ENCODE assay signal across 1 cellular context in the genomic region with DNA sequence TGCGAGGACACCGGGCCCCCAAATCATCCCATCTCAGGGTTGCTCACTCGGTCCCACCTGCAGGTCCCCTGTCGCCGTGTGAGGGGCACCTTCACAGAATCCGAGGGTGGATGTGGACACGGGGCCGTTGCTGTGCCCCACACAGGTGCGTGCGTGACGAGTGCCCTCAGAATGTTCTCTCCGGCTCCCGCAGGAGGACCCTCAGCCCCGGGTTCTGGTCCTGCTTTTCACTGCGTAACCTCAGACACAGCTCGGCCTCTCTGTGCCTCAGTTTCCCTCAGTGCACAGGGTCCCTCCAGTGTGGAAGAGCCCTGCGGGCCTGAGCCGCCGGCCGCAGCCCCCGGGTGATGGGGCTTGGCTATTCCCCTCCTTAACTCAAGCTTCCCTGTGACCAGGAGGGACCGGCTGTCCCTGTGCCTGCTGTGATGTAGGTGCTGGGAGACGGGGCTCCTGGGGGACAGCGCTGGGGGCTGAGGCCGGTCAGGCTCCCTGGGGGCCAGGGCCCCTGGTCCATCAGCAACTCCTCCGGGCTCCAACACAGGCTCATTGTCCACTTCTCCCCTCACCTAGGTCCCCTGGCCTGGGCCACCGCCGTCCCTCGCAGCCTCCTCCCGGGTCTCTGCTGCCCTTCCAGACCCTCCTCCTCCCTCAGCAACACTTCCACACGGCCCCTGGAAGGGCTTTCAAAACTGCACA.
TF ChIP-seq lines count a peak whose summit lies in the region.

No MANE protein-coding gene starts in this region.

TF ChIP-seq in H1, 55 proteins besides CTCF, POLR2A, EP300 and RAD21:
- no peak for TF ChIP-seq NRF1 (IDR thresholded peaks at IDR 0.05; ENCODE audit: low read depth, low read length)
- TF ChIP-seq RBBP5 (IDR thresholded peaks at IDR 0.05; ENCODE audit: borderline replicate concordance, low read depth, low read length) = no peak
- no peak for TF ChIP-seq RFX5 (IDR thresholded peaks at IDR 0.05; ENCODE audit: borderline replicate concordance, low read depth, low read length)
- TF ChIP-seq SRF (IDR thresholded peaks at IDR 0.05; ENCODE audit: low read depth, low read length) = no peak
- no peak for TF ChIP-seq YY1 (IDR thresholded peaks at IDR 0.05; ENCODE audit: low read depth, low read length)
- no peak for TF ChIP-seq RNF2 (IDR thresholded peaks at IDR 0.05; ENCODE audit: borderline replicate concordance, low read depth, low read length, missing control alignments, poor library complexity, severe bottlenecking)
- no peak for TF ChIP-seq SP2 (IDR thresholded peaks at IDR 0.05; ENCODE audit: low read length)
- TF ChIP-seq BCL11A (IDR thresholded peaks at IDR 0.05; ENCODE audit: low read depth in 2 of 2, low read length in 2 of 2) = no peak
- TF ChIP-seq SP4 (IDR thresholded peaks at IDR 0.05; ENCODE audit: low read length) = no peak
- TF ChIP-seq GTF2F1 (IDR thresholded peaks at IDR 0.05; ENCODE audit: borderline replicate concordance, low read depth, low read length) = no peak
- TF ChIP-seq, protein P1, sequence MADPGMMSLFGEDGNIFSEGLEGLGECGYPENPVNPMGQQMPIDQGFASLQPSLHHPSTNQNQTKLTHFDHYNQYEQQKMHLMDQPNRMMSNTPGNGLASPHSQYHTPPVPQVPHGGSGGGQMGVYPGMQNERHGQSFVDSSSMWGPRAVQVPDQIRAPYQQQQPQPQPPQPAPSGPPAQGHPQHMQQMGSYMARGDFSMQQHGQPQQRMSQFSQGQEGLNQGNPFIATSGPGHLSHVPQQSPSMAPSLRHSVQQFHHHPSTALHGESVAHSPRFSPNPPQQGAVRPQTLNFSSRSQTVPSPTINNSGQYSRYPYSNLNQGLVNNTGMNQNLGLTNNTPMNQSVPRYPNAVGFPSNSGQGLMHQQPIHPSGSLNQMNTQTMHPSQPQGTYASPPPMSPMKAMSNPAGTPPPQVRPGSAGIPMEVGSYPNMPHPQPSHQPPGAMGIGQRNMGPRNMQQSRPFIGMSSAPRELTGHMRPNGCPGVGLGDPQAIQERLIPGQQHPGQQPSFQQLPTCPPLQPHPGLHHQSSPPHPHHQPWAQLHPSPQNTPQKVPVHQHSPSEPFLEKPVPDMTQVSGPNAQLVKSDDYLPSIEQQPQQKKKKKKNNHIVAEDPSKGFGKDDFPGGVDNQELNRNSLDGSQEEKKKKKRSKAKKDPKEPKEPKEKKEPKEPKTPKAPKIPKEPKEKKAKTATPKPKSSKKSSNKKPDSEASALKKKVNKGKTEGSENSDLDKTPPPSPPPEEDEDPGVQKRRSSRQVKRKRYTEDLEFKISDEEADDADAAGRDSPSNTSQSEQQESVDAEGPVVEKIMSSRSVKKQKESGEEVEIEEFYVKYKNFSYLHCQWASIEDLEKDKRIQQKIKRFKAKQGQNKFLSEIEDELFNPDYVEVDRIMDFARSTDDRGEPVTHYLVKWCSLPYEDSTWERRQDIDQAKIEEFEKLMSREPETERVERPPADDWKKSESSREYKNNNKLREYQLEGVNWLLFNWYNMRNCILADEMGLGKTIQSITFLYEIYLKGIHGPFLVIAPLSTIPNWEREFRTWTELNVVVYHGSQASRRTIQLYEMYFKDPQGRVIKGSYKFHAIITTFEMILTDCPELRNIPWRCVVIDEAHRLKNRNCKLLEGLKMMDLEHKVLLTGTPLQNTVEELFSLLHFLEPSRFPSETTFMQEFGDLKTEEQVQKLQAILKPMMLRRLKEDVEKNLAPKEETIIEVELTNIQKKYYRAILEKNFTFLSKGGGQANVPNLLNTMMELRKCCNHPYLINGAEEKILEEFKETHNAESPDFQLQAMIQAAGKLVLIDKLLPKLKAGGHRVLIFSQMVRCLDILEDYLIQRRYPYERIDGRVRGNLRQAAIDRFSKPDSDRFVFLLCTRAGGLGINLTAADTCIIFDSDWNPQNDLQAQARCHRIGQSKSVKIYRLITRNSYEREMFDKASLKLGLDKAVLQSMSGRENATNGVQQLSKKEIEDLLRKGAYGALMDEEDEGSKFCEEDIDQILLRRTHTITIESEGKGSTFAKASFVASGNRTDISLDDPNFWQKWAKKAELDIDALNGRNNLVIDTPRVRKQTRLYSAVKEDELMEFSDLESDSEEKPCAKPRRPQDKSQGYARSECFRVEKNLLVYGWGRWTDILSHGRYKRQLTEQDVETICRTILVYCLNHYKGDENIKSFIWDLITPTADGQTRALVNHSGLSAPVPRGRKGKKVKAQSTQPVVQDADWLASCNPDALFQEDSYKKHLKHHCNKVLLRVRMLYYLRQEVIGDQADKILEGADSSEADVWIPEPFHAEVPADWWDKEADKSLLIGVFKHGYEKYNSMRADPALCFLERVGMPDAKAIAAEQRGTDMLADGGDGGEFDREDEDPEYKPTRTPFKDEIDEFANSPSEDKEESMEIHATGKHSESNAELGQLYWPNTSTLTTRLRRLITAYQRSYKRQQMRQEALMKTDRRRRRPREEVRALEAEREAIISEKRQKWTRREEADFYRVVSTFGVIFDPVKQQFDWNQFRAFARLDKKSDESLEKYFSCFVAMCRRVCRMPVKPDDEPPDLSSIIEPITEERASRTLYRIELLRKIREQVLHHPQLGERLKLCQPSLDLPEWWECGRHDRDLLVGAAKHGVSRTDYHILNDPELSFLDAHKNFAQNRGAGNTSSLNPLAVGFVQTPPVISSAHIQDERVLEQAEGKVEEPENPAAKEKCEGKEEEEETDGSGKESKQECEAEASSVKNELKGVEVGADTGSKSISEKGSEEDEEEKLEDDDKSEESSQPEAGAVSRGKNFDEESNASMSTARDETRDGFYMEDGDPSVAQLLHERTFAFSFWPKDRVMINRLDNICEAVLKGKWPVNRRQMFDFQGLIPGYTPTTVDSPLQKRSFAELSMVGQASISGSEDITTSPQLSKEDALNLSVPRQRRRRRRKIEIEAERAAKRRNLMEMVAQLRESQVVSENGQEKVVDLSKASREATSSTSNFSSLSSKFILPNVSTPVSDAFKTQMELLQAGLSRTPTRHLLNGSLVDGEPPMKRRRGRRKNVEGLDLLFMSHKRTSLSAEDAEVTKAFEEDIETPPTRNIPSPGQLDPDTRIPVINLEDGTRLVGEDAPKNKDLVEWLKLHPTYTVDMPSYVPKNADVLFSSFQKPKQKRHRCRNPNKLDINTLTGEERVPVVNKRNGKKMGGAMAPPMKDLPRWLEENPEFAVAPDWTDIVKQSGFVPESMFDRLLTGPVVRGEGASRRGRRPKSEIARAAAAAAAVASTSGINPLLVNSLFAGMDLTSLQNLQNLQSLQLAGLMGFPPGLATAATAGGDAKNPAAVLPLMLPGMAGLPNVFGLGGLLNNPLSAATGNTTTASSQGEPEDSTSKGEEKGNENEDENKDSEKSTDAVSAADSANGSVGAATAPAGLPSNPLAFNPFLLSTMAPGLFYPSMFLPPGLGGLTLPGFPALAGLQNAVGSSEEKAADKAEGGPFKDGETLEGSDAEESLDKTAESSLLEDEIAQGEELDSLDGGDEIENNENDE (IDR thresholded peaks at IDR 0.05; ENCODE audit: insufficient replicate concordance, low read length) = no peak
- no peak for TF ChIP-seq SIX5 (IDR thresholded peaks at IDR 0.05; ENCODE audit: low read depth, low read length)
- no peak for TF ChIP-seq MAFK (IDR thresholded peaks at IDR 0.05; ENCODE audit: low read depth, low read length)
- no peak for TF ChIP-seq TBP (IDR thresholded peaks at IDR 0.05; ENCODE audit: low read depth, low read length)
- no peak for TF ChIP-seq SAP30 (IDR thresholded peaks at IDR 0.05; ENCODE audit: insufficient read depth, insufficient replicate concordance, low read length)
- TF ChIP-seq PHF8 (conservative IDR thresholded peaks at IDR 0.05; ENCODE audit: low read depth, low read length) = no peak
- TF ChIP-seq TEAD4 (IDR thresholded peaks at IDR 0.05; ENCODE audit: low read depth, low read length) = no peak
